8 cellular contexts compared by ENCODE assay signal in the genomic region with DNA sequence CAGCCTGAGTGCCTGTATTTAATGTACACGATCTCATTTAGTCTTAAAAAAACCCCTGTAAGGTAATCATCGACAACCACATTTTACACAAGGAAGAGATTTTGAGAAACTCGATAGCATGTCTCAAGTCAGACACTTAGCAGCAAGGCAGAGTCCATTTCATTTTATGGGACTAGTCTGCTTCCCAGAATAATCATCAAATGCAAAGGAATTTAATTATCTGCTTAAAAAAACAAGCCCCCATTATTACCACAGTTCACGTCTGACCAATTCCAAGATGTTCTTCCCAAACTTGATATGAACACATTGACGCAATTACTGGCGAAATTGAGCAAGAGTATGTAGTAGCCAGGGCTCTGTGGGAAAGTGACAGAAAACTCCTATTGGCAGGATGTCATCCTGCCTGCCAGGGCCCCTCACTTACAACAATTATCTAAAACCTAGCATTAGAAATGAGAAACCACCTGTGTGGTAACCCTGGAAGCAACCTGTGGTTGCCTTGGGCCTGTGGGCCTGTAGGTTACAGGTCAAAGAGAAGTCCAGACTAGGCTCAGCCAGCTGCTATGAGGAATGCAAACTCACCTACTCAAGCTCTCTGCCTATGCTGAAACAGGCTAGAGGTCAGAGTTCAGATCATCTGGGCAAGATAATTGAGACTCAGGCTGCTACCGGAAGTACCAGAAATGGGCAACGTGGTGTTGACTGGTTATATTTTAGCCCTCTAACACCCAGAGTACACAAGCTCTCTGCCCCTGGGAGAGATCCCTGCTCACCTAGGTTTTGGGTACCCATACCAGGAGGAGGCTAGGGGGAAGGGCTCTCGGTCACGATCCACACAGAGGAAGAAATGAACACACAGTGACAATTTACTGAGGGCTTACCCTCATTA. TPM values are rescaled to one million over a fixed set of nuclear protein-coding genes. Genes with fewer than 3 reads are reported as not detected.
DNase-seq lines count a peak whose midpoint lies in the region; ATAC-seq and TF ChIP-seq lines count a peak whose summit lies in the region.

No MANE protein-coding gene starts in this region.

- no peaks in the 10 kb centered on the region for H3K27me3 ChIP-seq in Caco-2 (replicated peaks; ENCODE audit: control insufficient read depth, insufficient read depth, low read length)
- no peaks in the 10 kb centered on the region for H3K27me3 ChIP-seq in Karpas-422 (ENCODE audit: low read length)
- no peaks in the 10 kb centered on the region for H3K27me3 ChIP-seq in foreskin keratinocyte
- no peaks in the 10 kb centered on the region for H3K27me3 ChIP-seq in prostate gland (replicated peaks; ENCODE audit: insufficient read depth)

- H3K4me1 Mint-ChIP-seq in Caco-2 (ENCODE audit: low read depth, unreplicated experiment): peaks cover 67% of the 10 kb centered on the region
- peaks cover 61% of the 10 kb centered on the region for H3K4me1 Mint-ChIP-seq in activated CD4-positive, alpha-beta memory T cell treated with anti-CD3 and anti-CD28 coated beads for 36 hours (ENCODE audit: low read depth)

- no TSS peak for BruUV-seq in Caco-2 (replicated peaks; lab: Mats Ljungman, UMichigan)

- peak overlapping the region; percentile 89 for H3K4me3 Mint-ChIP-seq in Caco-2 (ENCODE audit: unreplicated experiment)
- peak overlapping the region; percentile 91 for H3K4me3 Mint-ChIP-seq in activated CD4-positive, alpha-beta memory T cell treated with anti-CD3 and anti-CD28 coated beads for 36 hours

- peaks cover 63% of the 10 kb centered on the region for H3K4me1 ChIP-seq in Caco-2
- peaks cover 30% of the 10 kb centered on the region for H3K4me1 ChIP-seq in Karpas-422 (ENCODE audit: low read length)
- H3K4me1 ChIP-seq in foreskin keratinocyte: peaks cover 33% of the 10 kb centered on the region
- peaks cover 28% of the 10 kb centered on the region for H3K4me1 ChIP-seq in prostate gland (replicated peaks)

- intact Hi-C loops in Caco-2 (cut with micrococcal nuclease; ENCODE audit: unreplicated experiment): loop anchor here (1.0 kb wide), 1 partner anchor 34 kb away; no protein-coding TSS in a partner anchor
- intact Hi-C loops in activated CD4-positive, alpha-beta memory T cell treated with anti-CD3 and anti-CD28 coated beads for 36 hours (cut with micrococcal nuclease): loop anchor here (5.0 kb wide), 1 partner anchor 652 kb away; a partner anchor contains a TSS
- intact Hi-C loops in prostate gland (cut with DNase I): loop anchor here (5.0 kb wide), 3 partner anchors 62 to 97 kb away; a partner anchor contains a TSS

- TF ChIP-seq CTCF in Caco-2 (IDR thresholded peaks at IDR 0.05; ENCODE audit: insufficient read depth in 1 of 2, low read depth in 1 of 2, low read length in 1 of 2, severe bottlenecking in 1 of 2, unreplicated experiment in 1 of 2): no peak
- TF ChIP-seq CTCF in foreskin keratinocyte (conservative IDR thresholded peaks at IDR 0.05): no peak
- no peak for TF ChIP-seq CTCF in prostate gland (IDR thresholded peaks at IDR 0.05)

- H4K20me1 ChIP-seq in Karpas-422 (ENCODE audit: insufficient read depth, low read depth, low read length): peaks cover 11% of the 10 kb centered on the region; the same call in 1 of the 2 replicates

- 13% methylated on average over 10 of the region's 10 CpGs for WGBS in prostate gland

- H3K79me2 ChIP-seq in Karpas-422 (ENCODE audit: low read length): no peaks in the 10 kb centered on the region

- CTCF ChIA-PET in Caco-2 (lab: Charles Lee): interaction anchor here (0.5 to 0.7 kb wide), 2 partner anchors 39 to 121 kb away, joined by 3 read pairs; no protein-coding TSS in a partner anchor
- CTCF ChIA-PET in activated CD4-positive, alpha-beta memory T cell treated with anti-CD3 and anti-CD28 coated beads for 36 hours (lab: Charles Lee): interaction anchor here (1.0 kb wide), 1 partner anchor 13 kb away, joined by 6 read pairs; no protein-coding TSS in a partner anchor

- POLR2A ChIA-PET in Caco-2 (lab: Charles Lee): interaction anchor here (0.5 to 1.0 kb wide), 6 partner anchors 8 to 1379 kb away, joined by 3 to 4 read pairs (median 3); a partner anchor contains a TSS
- POLR2A ChIA-PET in activated CD4-positive, alpha-beta memory T cell treated with anti-CD3 and anti-CD28 coated beads for 36 hours (lab: Charles Lee): interaction anchor here (2.3 kb wide), 1 partner anchor 89 kb away, joined by 6 read pairs; a partner anchor contains a TSS

- H3K36me3 ChIP-seq in Caco-2 (ENCODE audit: control insufficient read depth, insufficient read depth, low read length) (no peaks in the 10 kb centered on the region), Karpas-422 (ENCODE audit: insufficient read depth, low read length) (no peaks in the 10 kb centered on the region), prostate gland (no peaks in the 10 kb centered on the region)

- H3K9me3 Mint-ChIP-seq in Caco-2 (ENCODE audit: unreplicated experiment): no peaks in the 10 kb centered on the region
- no peaks in the 10 kb centered on the region for H3K9me3 Mint-ChIP-seq in activated CD4-positive, alpha-beta memory T cell treated with anti-CD3 and anti-CD28 coated beads for 36 hours

- H3K4me2 ChIP-seq in Karpas-422 (ENCODE audit: low read depth, low read length, poor library complexity, severe bottlenecking): peak overlapping the region; percentile 98

- ATAC-seq in foreskin keratinocyte (no peak), esophagus mucosa (no peak)

- H3K9me2 ChIP-seq in Karpas-422 (replicated peaks; ENCODE audit: insufficient read depth, low read length): no peaks in the 10 kb centered on the region

- peak overlapping the region; percentile 98 for H3K27ac Mint-ChIP-seq in Caco-2 (ENCODE audit: unreplicated experiment)
- H3K27ac Mint-ChIP-seq in activated CD4-positive, alpha-beta memory T cell treated with anti-CD3 and anti-CD28 coated beads for 36 hours: peak overlapping the region; percentile 97

- H3K27ac ChIP-seq in Karpas-422 (ENCODE audit: low read length): no peak overlapping the region
- peak overlapping the region; percentile 97 for H3K27ac ChIP-seq in foreskin keratinocyte
- H3K27ac ChIP-seq in prostate gland: peak overlapping the region; percentile 97

- H3K9ac ChIP-seq in Karpas-422 (ENCODE audit: low read length): peak overlapping the region; percentile 75

- no peaks in the 10 kb centered on the region for H3K9me3 ChIP-seq in Caco-2
- H3K9me3 ChIP-seq in Karpas-422 (ENCODE audit: low read length): no peaks in the 10 kb centered on the region
- H3K9me3 ChIP-seq in prostate gland: no peaks in the 10 kb centered on the region

- DNase-seq in Caco-2: peak; percentile 89 to 93
- DNase-seq in Karpas-422: no peak
- peak; percentile 68 for DNase-seq in activated CD4-positive, alpha-beta memory T cell treated with anti-CD3 and anti-CD28 coated beads for 36 hours
- DNase-seq in foreskin keratinocyte: peak in 1 of 2 donors; percentile 47
- DNase-seq in prostate gland (ENCODE audit: low spot score): peak; percentile 43
- no peak for DNase-seq in cerebellar nuclear complex (lab: John Stamatoyannopoulos, UW)

- TF ChIP-seq POLR2A in GM19193 (IDR thresholded peaks at IDR 0.05; ENCODE audit: extremely low read depth, insufficient read depth, insufficient read length) (peak; percentile 57), prostate gland (IDR thresholded peaks at IDR 0.05) (no peak)

- H3K4me3 ChIP-seq in Caco-2 (ENCODE audit: low read depth, low read length) (peak overlapping the region; percentile 91), Karpas-422 (ENCODE audit: low read length) (peak overlapping the region; percentile 75), prostate gland (peak overlapping the region; percentile 88 to 93)

- H3K36me3 Mint-ChIP-seq in Caco-2 (ENCODE audit: insufficient read depth, unreplicated experiment): peaks cover 44% of the 10 kb centered on the region
- peaks cover 19% of the 10 kb centered on the region for H3K36me3 Mint-ChIP-seq in activated CD4-positive, alpha-beta memory T cell treated with anti-CD3 and anti-CD28 coated beads for 36 hours

- no peak overlapping the region for H2AFZ ChIP-seq in Karpas-422 (ENCODE audit: low read length)

- no peaks in the 10 kb centered on the region for H3K27me3 Mint-ChIP-seq in Caco-2 (ENCODE audit: insufficient read depth, unreplicated experiment)
- no peaks in the 10 kb centered on the region for H3K27me3 Mint-ChIP-seq in activated CD4-positive, alpha-beta memory T cell treated with anti-CD3 and anti-CD28 coated beads for 36 hours

RNA-seq across cellular contexts. Expression of a gene that starts 1.6 kb away (rescaled TPM):
- total RNA-seq in Caco-2 (2022): 104 and 121 TPM in 2 replicates
- total RNA-seq in Karpas-422 (2014; rRNA removed; shearing (Covaris generic); ENCODE audit: low replicate concordance): 4.0 and 6.9 TPM in 2 replicates
- 10 to 100 TPM; 76.6 to 78.0 TPM for total RNA-seq in activated CD4-positive, alpha-beta memory T cell treated with anti-CD3 and anti-CD28 coated beads for 36 hours
- 61.8 and 83.6 TPM in 2 replicates for total RNA-seq in foreskin keratinocyte
- polyA plus RNA-seq in foreskin keratinocyte: 55.4 and 62.0 TPM in 2 replicates
- 100 to 1,000 TPM; 153 to 185 TPM for total RNA-seq in prostate gland
- 50.9 TPM for total RNA-seq in esophagus mucosa

Comparison
In these comparisons a context has a peak if more than half of its experiments do, and no peak if none do; other contexts are left out.
1. DNase-seq: peak in Caco-2 (2 of 2), activated CD4-positive, alpha-beta memory T cell treated with anti-CD3 and anti-CD28 coated beads for 36 hours (single experiment) and prostate gland (single experiment); none in Karpas-422 (single experiment) and cerebellar nuclear complex (0 of 2).
2. Peak in every context shown above with its lines, with median percentiles within 50 percentile points of each other: H3K4me3 ChIP-seq.